In the genomic region with DNA sequence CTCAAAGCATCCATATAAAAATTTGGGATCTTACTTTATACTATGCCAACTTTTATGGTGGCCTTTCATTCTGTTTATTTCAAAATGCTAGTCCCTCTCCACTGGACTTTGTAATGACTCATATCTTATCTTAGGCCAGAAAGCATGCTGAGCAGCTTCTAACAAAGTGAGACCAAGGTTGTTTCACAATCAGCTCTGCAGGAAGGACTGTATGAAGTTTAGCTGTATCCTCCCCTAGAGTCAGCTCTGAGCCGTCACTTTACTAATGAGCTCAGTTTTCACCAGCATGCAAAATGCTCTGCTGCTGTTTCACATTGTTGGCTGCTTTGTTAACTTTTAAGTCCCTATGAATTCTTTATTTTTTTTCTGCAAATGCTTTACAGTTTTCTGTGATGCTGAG, we compare ENCODE assay signal across 1 cellular context.
A peak's percentile ranks its signal among the peaks of the same experiment; 100 is the strongest.
TF ChIP-seq lines count a peak whose summit lies in the region.

No MANE protein-coding gene starts in this region.

TF ChIP-seq in HEK293, 187 proteins besides CTCF, POLR2A, EP300 and RAD21 (continued from another document):
- TF ChIP-seq ZNF513 (tag by site-specific recombination; IDR thresholded peaks at IDR 0.05), result no peak
- peak; percentile 40 for TF ChIP-seq PRDM6 (tag by site-specific recombination; IDR thresholded peaks at IDR 0.05)
- peak; percentile 53; the same call in 1 of the 2 replicates for TF ChIP-seq ZNF561 (tag by site-specific recombination; IDR thresholded peaks at IDR 0.05; ENCODE audit: borderline replicate concordance)
- TF ChIP-seq ZNF629 (tag by site-specific recombination; IDR thresholded peaks at IDR 0.05), result peak; percentile 38; the same call in 1 of the 2 replicates
